In the genomic region with DNA sequence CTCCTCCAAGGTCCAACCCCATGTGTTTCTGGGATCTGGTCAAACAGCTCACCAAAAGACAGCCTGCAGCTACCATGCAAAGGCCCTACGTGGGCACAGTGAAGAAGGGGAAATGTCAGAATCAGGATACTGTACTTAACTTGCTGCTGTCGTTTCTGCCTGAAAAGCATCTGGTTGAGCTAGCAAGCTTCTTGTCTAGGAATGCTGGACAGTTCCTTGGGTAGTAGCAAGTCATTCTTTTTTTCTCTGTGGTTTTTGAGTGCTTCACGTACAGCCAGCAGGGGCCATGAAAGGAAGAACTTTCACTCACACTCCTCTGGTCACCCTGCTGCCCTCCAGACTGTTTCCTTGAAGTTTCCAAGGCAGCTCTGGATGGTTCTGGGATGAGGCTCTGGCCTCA, we compare ENCODE assay signal across 16 cellular contexts. TPM values are rescaled to one million over a fixed set of nuclear protein-coding genes. Genes with fewer than 3 reads are reported as not detected.
A peak's percentile ranks its signal among the peaks of the same experiment; 100 is the strongest.
DNase-seq lines count a peak whose midpoint lies in the region; ATAC-seq, FAIRE-seq and TF ChIP-seq lines count a peak whose summit lies in the region.
"Had no signal": no experiment of that assay in that cellular context is flagged by ENCODE, and none has a peak within 500 bp of the region (broad histone marks: within the 10 kb centered on the region; RNA-seq: fewer than 3 reads in every experiment).

No MANE protein-coding gene starts in this region.

- peaks cover 19% of the 10 kb centered on the region for H3K36me3 ChIP-seq in CD8-positive, alpha-beta T cell (ENCODE audit: insufficient read depth, low read length)
- H3K36me3 ChIP-seq in GM12878 (ENCODE audit: control insufficient read depth in 2 of 2, insufficient read depth in 2 of 2, low read length in 1 of 2) (peaks cover 19 to 26% of the 10 kb centered on the region in 2 experiments), liver (ENCODE audit: control insufficient read depth in 4 of 4, insufficient read depth in 3 of 4, low read depth in 1 of 4, low read length in 3 of 4) (peaks cover 1 to 20% (median 14%) of the 10 kb centered on the region in 4 donors), transverse colon (peaks cover 0 to 13% (median 6%) of the 10 kb centered on the region in 4 donors)

- peak overlapping the region; percentile 79 for H3K27ac Mint-ChIP-seq in CD8-positive, alpha-beta T cell
- H3K27ac Mint-ChIP-seq: activated naive CD4-positive, alpha-beta T cell treated with anti-CD3 and anti-CD28 coated beads for 36 hours; T-helper 2 cell treated with Interferon-gamma antibody and Interleukin-4, amounts not matched to agents 5 μg/mL and 100 μg/mL, for 36 hours had no signal

- no peaks in the 10 kb centered on the region for H3K9me3 Mint-ChIP-seq in CD8-positive, alpha-beta T cell
- H3K9me3 Mint-ChIP-seq: activated naive CD4-positive, alpha-beta T cell treated with anti-CD3 and anti-CD28 coated beads for 36 hours; T-helper 2 cell treated with Interferon-gamma antibody and Interleukin-4, amounts not matched to agents 5 μg/mL and 100 μg/mL, for 36 hours had no signal

- no peak overlapping the region for H3K4me2 ChIP-seq in GM12878 (ENCODE audit: control insufficient read depth, insufficient read depth)
- H3K4me2 ChIP-seq: PC-9, smooth muscle cell had no signal

- TF ChIP-seq POLR2A in GM12878 (IDR thresholded peaks at IDR 0.05; ENCODE audit: low read depth, low read length) (no peak), transverse colon (IDR thresholded peaks at IDR 0.05) (no peak)

- TF ChIP-seq CTCF in CD8-positive, alpha-beta T cell (IDR thresholded peaks at IDR 0.05): no peak
- TF ChIP-seq CTCF in GM12878 (IDR thresholded peaks at IDR 0.05 in 2 of 3, conservative IDR thresholded peaks at IDR 0.05 in 1 of 3; ENCODE audit: control insufficient read depth in 2 of 3, extremely low read depth in 1 of 3, insufficient read depth in 1 of 3, low read depth in 3 of 3, low read length in 3 of 3) (no peak), liver (IDR thresholded peaks at IDR 0.05; ENCODE audit: low read depth, low read length, missing input control) (no peak), transverse colon (IDR thresholded peaks at IDR 0.05) (no peak)

- FAIRE-seq in GM12878 (lab: Jason Lieb, UNC): peak; percentile 75
- FAIRE-seq: frontal cortex had no signal

- H3K4me1 ChIP-seq in CD8-positive, alpha-beta T cell (ENCODE audit: insufficient read depth, low read length): peaks cover 56% of the 10 kb centered on the region
- H3K4me1 ChIP-seq in GM12878 (ENCODE audit: control insufficient read depth, insufficient read depth, low read length) (peaks cover 20% of the 10 kb centered on the region), liver (ENCODE audit: control insufficient read depth in 4 of 4, insufficient read depth in 4 of 4, low read length in 3 of 4) (peaks cover 7 to 35% (median 29%) of the 10 kb centered on the region in 4 donors), transverse colon (peaks cover 24 to 59% (median 41%) of the 10 kb centered on the region in 4 donors)

- no peak overlapping the region for H3K27ac ChIP-seq in CD8-positive, alpha-beta T cell (ENCODE audit: low read depth, low read length)
- H3K27ac ChIP-seq in GM12878 (ENCODE audit: control insufficient read depth, insufficient read depth) (no peak overlapping the region), liver (ENCODE audit: low read depth in 1 of 2, low read length in 2 of 2) (no peak overlapping the region), transverse colon (no peak overlapping the region)
- H3K27ac ChIP-seq: PC-9, suprapubic skin had no signal

- TF ChIP-seq RAD21 in GM12878 (IDR thresholded peaks at IDR 0.05; ENCODE audit: insufficient read depth, low read depth, low read length): no peak
- TF ChIP-seq RAD21 in liver (IDR thresholded peaks at IDR 0.05): no peak

- H3K4me3 ChIP-seq in CD8-positive, alpha-beta T cell (ENCODE audit: low read depth, low read length): no peak overlapping the region
- H3K4me3 ChIP-seq in GM12878: no peak overlapping the region
- H3K4me3 ChIP-seq in liver (ENCODE audit: low read depth in 1 of 3, low read length in 3 of 3): no peak overlapping the region
- no peak overlapping the region for H3K4me3 ChIP-seq in transverse colon
- H3K4me3 ChIP-seq: PC-9, smooth muscle cell, suprapubic skin had no signal

- in situ Hi-C loops in KBM-7 (cut with MboI; ENCODE audit: low pct_unique_long_range_greater_than_20kb, low sequenced_read_pairs): loop anchor here (10.0 kb wide), 1 partner anchor 47 kb away; no protein-coding TSS in a partner anchor
- in situ Hi-C loops in GM12878 (cut with MboI): no loop called here
- in situ Hi-C loops in transverse colon (cut with MboI; ENCODE audit: low pct_ligation_motif_present in 1 of 4, low pct_unique_long_range_greater_than_20kb in 1 of 4, low sequenced_read_pairs in 3 of 4): no loop called here

- H3K4me3 Mint-ChIP-seq in CD8-positive, alpha-beta T cell: no peak overlapping the region
- H3K4me3 Mint-ChIP-seq: activated naive CD4-positive, alpha-beta T cell treated with anti-CD3 and anti-CD28 coated beads for 36 hours; neural crest cell had no signal

- intact Hi-C loops in CD8-positive, alpha-beta T cell (cut with DNase I, micrococcal nuclease): no loop called here
- intact Hi-C loops in GM12878 (cut with micrococcal nuclease; ENCODE audit: unreplicated experiment) (no loop called here), transverse colon (cut with DNase I; ENCODE audit: low total_unique reads) (no loop called here)

- H3K9me3 ChIP-seq in CD8-positive, alpha-beta T cell (ENCODE audit: low read length): no peaks in the 10 kb centered on the region
- H3K9me3 ChIP-seq in GM12878 (replicated peaks; ENCODE audit: control insufficient read depth, insufficient read depth, low read length) (no peaks in the 10 kb centered on the region), liver (ENCODE audit: control insufficient read depth in 4 of 4, low read length in 3 of 4) (no peaks in the 10 kb centered on the region), transverse colon (no peaks in the 10 kb centered on the region)
- H3K9me3 ChIP-seq: suprapubic skin had no signal

- no peaks in the 10 kb centered on the region for H3K27me3 Mint-ChIP-seq in CD8-positive, alpha-beta T cell (ENCODE audit: low read depth)

- peaks cover 34% of the 10 kb centered on the region for H3K79me2 ChIP-seq in GM12878 (ENCODE audit: control insufficient read depth, insufficient read depth, low read length)

- CTCF ChIA-PET in CD8-positive, alpha-beta T cell (lab: Charles Lee): interaction anchor here (1.0 to 3.8 kb wide), 4 partner anchors 9 to 55 kb away, joined by 3 to 19 read pairs (median 4); no protein-coding TSS in a partner anchor
- CTCF ChIA-PET in GM12878 (lab: Yijun Ruan, JAX): interaction anchor here (1.9 kb wide), 1 partner anchor 55 kb away, joined by 8 read pairs; no protein-coding TSS in a partner anchor

- no peaks in the 10 kb centered on the region for H3K27me3 ChIP-seq in CD8-positive, alpha-beta T cell (ENCODE audit: insufficient read depth, low read length)
- H3K27me3 ChIP-seq in GM12878 (replicated peaks in 1 of 2; ENCODE audit: control insufficient read depth in 2 of 2, insufficient read depth in 2 of 2, low read length in 1 of 2) (no peaks in the 10 kb centered on the region), liver (ENCODE audit: control insufficient read depth in 4 of 4, insufficient read depth in 4 of 4, low read length in 3 of 4) (no peaks in the 10 kb centered on the region), transverse colon (no peaks in the 10 kb centered on the region)
- H3K27me3 ChIP-seq: suprapubic skin had no signal

- no TSS peak for BruUV-seq in GM12878 (replicated peaks; lab: Mats Ljungman, UMichigan)

- no peak for TF ChIP-seq EP300 in GM12878 (IDR thresholded peaks at IDR 0.05; ENCODE audit: borderline replicate concordance in 1 of 2, control insufficient read depth in 1 of 2, low read depth in 2 of 2, low read length in 2 of 2)
- no peak for TF ChIP-seq EP300 in transverse colon (IDR thresholded peaks at IDR 0.05; ENCODE audit: low read depth)

- SMC1A ChIA-PET in GM12878 (lab: Charles Lee; ENCODE audit: uncharacterized antibody, unreplicated experiment): interaction anchor here (0.8 to 1.7 kb wide), 2 partner anchors 54 to 55 kb away, joined by 3 read pairs; no protein-coding TSS in a partner anchor

- peaks cover 76% of the 10 kb centered on the region for H3K4me1 Mint-ChIP-seq in CD8-positive, alpha-beta T cell (ENCODE audit: low read depth)

- H2AFZ ChIP-seq in GM12878 (ENCODE audit: control insufficient read depth, low read depth, low read length): no peak overlapping the region
- H2AFZ ChIP-seq: PC-9 had no signal

- no peaks in the 10 kb centered on the region for H4K20me1 ChIP-seq in GM12878 (ENCODE audit: control insufficient read depth, insufficient read depth)

- H3K36me3 Mint-ChIP-seq in CD8-positive, alpha-beta T cell: peaks cover 50% of the 10 kb centered on the region

- RAD21 ChIA-PET in GM12878 (lab: Charles Lee; ENCODE audit: unreplicated experiment): interaction anchor here (2.5 kb wide), 1 partner anchor 54 kb away, joined by 10 read pairs; the partner anchor contains the start of gene MARK2

- DNase-seq in CD8-positive, alpha-beta T cell: no peak
- peak; percentile 43 for DNase-seq in KBM-7
- no peak for DNase-seq in GM12878 (ENCODE audit: low read depth, low spot score)
- no peak for DNase-seq in NCI-H2029 (lab: John Stamatoyannopoulos, UW)
- no peak for DNase-seq in transverse colon
- DNase-seq: activated naive CD4-positive, alpha-beta T cell treated with anti-CD3 and anti-CD28 coated beads for 36 hours; COR-L47; NCI-H1105; PC-9 had no signal

- no peak for ATAC-seq in CD8-positive, alpha-beta T cell
- ATAC-seq in GM12878 (no peak), HG03521 (IDR thresholded peaks at IDR 0.05; ENCODE audit: unreplicated experiment) (no peak)

- POLR2A ChIA-PET in CD8-positive, alpha-beta T cell (lab: Charles Lee): interaction anchor here (1.2 kb wide), 1 partner anchor 19 kb away, joined by 3 read pairs; no protein-coding TSS in a partner anchor
- POLR2A ChIA-PET in GM12878 (lab: Charles Lee): interaction anchor here (1.1 kb wide), 1 partner anchor 8 kb away, joined by 3 read pairs; no protein-coding TSS in a partner anchor

- H3K9ac ChIP-seq in GM12878 (ENCODE audit: control insufficient read depth, insufficient read depth, low read length) (no peak overlapping the region), liver (ENCODE audit: low read depth in 1 of 2, low read length in 2 of 2) (no peak overlapping the region)

- 10% methylated on average over 3 of the region's 3 CpGs for WGBS in GM12878 (ENCODE audit: insufficient coverage, insufficient replicate concordance, low lambda C conversion rate, missing lambda C conversion rate)
- 66% methylated on average over 3 of the region's 3 CpGs for WGBS in liver
- 0 to 49% methylated on average over 1 to 3 of the region's 3 CpGs for WGBS in transverse colon (ENCODE audit: low coverage in 1 of 2), 2 donors

RNA-seq across cellular contexts. Expression of gene RCOR2, which starts 24.7 kb away (rescaled TPM):
- not detected for total RNA-seq in CD8-positive, alpha-beta T cell
- total RNA-seq in GM12878 (2013; cell fraction: nucleolus; rRNA removed): 0.40 and 0.81 TPM in 2 replicates
- total RNA-seq in GM12878 (2014; rRNA removed) (0.05 and 0.17 TPM in 2 replicates), GM12878 (2014; rRNA removed; fragmentation: Illumina TruSeq; extraction: Trizol) (0.09 TPM in 1 of 2 replicates, not detected in the other), GM12878 (2021) (0.16 and 0.28 TPM in 2 replicates), liver (under 1 TPM in 1 of 2 donors, not detected in 1; 0.19 TPM), transverse colon (under 1 TPM in 2 of 4 donors, not detected in 2; 0.64 to 0.82 TPM)
- not detected for polyA plus RNA-seq in GM12878 (2011; ENCODE audit: low read depth)
- polyA plus RNA-seq in GM12878 (2011; rRNA removed) (0.07 and 0.11 TPM in 2 replicates), GM12878 (2014; fragmentation: Illumina TruSeq; extraction: Trizol) (0.06 and 0.10 TPM in 2 replicates), GM12878 (2014; fragmentation: Nextera tagmentation; extraction: Ambion mirVana) (not detected), GM12878 (2014; rRNA removed) (0.23 and 0.32 TPM in 2 replicates), GM12878 (2016; fragmentation: Nextera tagmentation; extraction: Ambion mirVana) (not detected), liver (under 1 TPM in 1 of 2 donors, not detected in 1; 0.05 TPM)
- polyA plus RNA-seq in GM12878 (2011; cell fraction: cytosol; rRNA removed): 0.18 TPM in 2 replicates
- polyA plus RNA-seq in GM12878 (2011; cell fraction: nucleus; rRNA removed): 0.31 and 0.66 TPM in 2 replicates
- polyA plus RNA-seq in GM12878 (2012): 0.15 and 0.16 TPM in 2 replicates
- polyA minus RNA-seq in GM12878 (2011; rRNA and poly(A)+ RNA removed): 0.07 TPM in 1 of 2 replicates, not detected in the other
- polyA minus RNA-seq in GM12878 (2011; cell fraction: cytosol; rRNA and poly(A)+ RNA removed): not detected in 2 replicates
- 0.12 TPM in 1 of 2 replicates, not detected in the other for polyA minus RNA-seq in GM12878 (2011; cell fraction: nucleus; rRNA and poly(A)+ RNA removed)

RNA-seq across cellular contexts. Expression of gene NAA40, which starts 46.6 kb away (rescaled TPM):
- 10 to 100 TPM; 12.0 to 14.6 TPM for total RNA-seq in CD8-positive, alpha-beta T cell
- 57.1 and 59.5 TPM in 2 replicates for total RNA-seq in GM12878 (2013; cell fraction: nucleolus; rRNA removed)
- 16.4 and 17.5 TPM in 2 replicates for total RNA-seq in GM12878 (2014; rRNA removed)
- total RNA-seq in GM12878 (2014; rRNA removed; fragmentation: Illumina TruSeq; extraction: Trizol): 18.0 and 19.1 TPM in 2 replicates
- 25.0 and 25.7 TPM in 2 replicates for total RNA-seq in GM12878 (2021)
- 11.0 TPM for polyA plus RNA-seq in GM12878 (2011; ENCODE audit: low read depth)
- 16.3 and 22.4 TPM in 2 replicates for polyA plus RNA-seq in GM12878 (2011; rRNA removed)
- polyA plus RNA-seq in GM12878 (2011; cell fraction: cytosol; rRNA removed): 28.8 and 33.0 TPM in 2 replicates
- polyA plus RNA-seq in GM12878 (2011; cell fraction: nucleus; rRNA removed): 47.3 and 63.9 TPM in 2 replicates
- polyA plus RNA-seq in GM12878 (2012): 14.0 and 14.5 TPM in 2 replicates
- 31.6 and 31.7 TPM in 2 replicates for polyA plus RNA-seq in GM12878 (2014; fragmentation: Illumina TruSeq; extraction: Trizol)
- polyA plus RNA-seq in GM12878 (2014; fragmentation: Nextera tagmentation; extraction: Ambion mirVana): 1 to 10 TPM; 4.8 to 6.0 TPM
- 24.7 and 24.8 TPM in 2 replicates for polyA plus RNA-seq in GM12878 (2014; rRNA removed)
- polyA plus RNA-seq in GM12878 (2016; fragmentation: Nextera tagmentation; extraction: Ambion mirVana): 10 to 100 TPM; 21.9 to 23.5 TPM
- 16.7 and 32.3 TPM in 2 replicates for polyA minus RNA-seq in GM12878 (2011; rRNA and poly(A)+ RNA removed)
- 4.5 and 6.1 TPM in 2 replicates for polyA minus RNA-seq in GM12878 (2011; cell fraction: cytosol; rRNA and poly(A)+ RNA removed)
- 16.4 and 29.7 TPM in 2 replicates for polyA minus RNA-seq in GM12878 (2011; cell fraction: nucleus; rRNA and poly(A)+ RNA removed)
- 1 to 10 TPM; 5.4 to 7.3 TPM for total RNA-seq in liver
- polyA plus RNA-seq in liver: 1 to 10 TPM; 3.0 to 4.1 TPM
- 10 to 100 TPM; 25.8 to 36.6 (median 34.3) TPM for total RNA-seq in transverse colon

RNA-seq across cellular contexts. Expression of gene MARK2, which starts 53.3 kb away (rescaled TPM):
- total RNA-seq in CD8-positive, alpha-beta T cell: 10 to 100 TPM; 16.9 to 19.1 TPM
- 23.7 and 26.6 TPM in 2 replicates for total RNA-seq in GM12878 (2013; cell fraction: nucleolus; rRNA removed)
- 10.7 and 14.8 TPM in 2 replicates for total RNA-seq in GM12878 (2014; rRNA removed)
- total RNA-seq in GM12878 (2014; rRNA removed; fragmentation: Illumina TruSeq; extraction: Trizol): 9.3 and 9.7 TPM in 2 replicates
- 29.5 and 30.0 TPM in 2 replicates for total RNA-seq in GM12878 (2021)
- 7.8 TPM for polyA plus RNA-seq in GM12878 (2011; ENCODE audit: low read depth)
- polyA plus RNA-seq in GM12878 (2011; rRNA removed): 11.3 and 14.5 TPM in 2 replicates
- 13.9 and 15.3 TPM in 2 replicates for polyA plus RNA-seq in GM12878 (2011; cell fraction: cytosol; rRNA removed)
- 21.1 and 29.6 TPM in 2 replicates for polyA plus RNA-seq in GM12878 (2011; cell fraction: nucleus; rRNA removed)
- 12.7 and 13.2 TPM in 2 replicates for polyA plus RNA-seq in GM12878 (2012)
- polyA plus RNA-seq in GM12878 (2014; fragmentation: Illumina TruSeq; extraction: Trizol): 13.6 and 16.1 TPM in 2 replicates
- under 1 TPM; 0.19 to 0.40 TPM for polyA plus RNA-seq in GM12878 (2014; fragmentation: Nextera tagmentation; extraction: Ambion mirVana)
- polyA plus RNA-seq in GM12878 (2014; rRNA removed): 20.2 and 22.2 TPM in 2 replicates
- 10 to 100 TPM in 1 of 2 experiments, 1 to 10 TPM in 1; 4.1 to 11.9 TPM for polyA plus RNA-seq in GM12878 (2016; fragmentation: Nextera tagmentation; extraction: Ambion mirVana)
- polyA minus RNA-seq in GM12878 (2011; rRNA and poly(A)+ RNA removed): 20.0 and 24.5 TPM in 2 replicates
- polyA minus RNA-seq in GM12878 (2011; cell fraction: cytosol; rRNA and poly(A)+ RNA removed): 14.2 and 16.5 TPM in 2 replicates
- 8.9 and 19.0 TPM in 2 replicates for polyA minus RNA-seq in GM12878 (2011; cell fraction: nucleus; rRNA and poly(A)+ RNA removed)
- 10 to 100 TPM in 1 of 2 donors, 1 to 10 TPM in 1; 9.5 to 11.6 TPM for total RNA-seq in liver
- 1 to 10 TPM; 3.4 to 6.6 TPM for polyA plus RNA-seq in liver
- 100 to 1,000 TPM in 1 of 4 donors, 10 to 100 TPM in 3; 33.0 to 106 (median 77.8) TPM for total RNA-seq in transverse colon
